25 cellular contexts compared by ENCODE assay signal in the genomic region with DNA sequence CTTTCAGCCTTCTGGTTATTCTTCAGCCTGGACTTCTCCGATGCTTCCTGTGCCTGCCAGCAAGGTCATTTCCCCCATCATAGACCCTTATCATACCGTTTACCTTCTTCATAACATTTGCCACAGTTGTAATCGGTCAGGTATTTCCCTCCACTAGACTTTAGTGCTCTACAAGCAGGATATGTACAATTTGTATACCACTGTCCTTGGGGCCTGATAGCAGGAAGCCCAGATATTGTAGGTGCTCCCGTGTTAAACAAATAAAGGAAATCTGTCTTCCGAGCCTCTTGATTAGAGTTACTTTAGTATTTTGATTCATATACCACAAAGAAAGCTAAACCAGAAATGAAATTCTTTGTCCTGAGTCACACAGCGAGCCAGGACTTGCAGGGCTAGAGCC.
"Had no signal": no experiment of that assay in that cellular context is flagged by ENCODE, and none has a peak within 500 bp of the region (broad histone marks: within the 10 kb centered on the region; RNA-seq: fewer than 3 reads in every experiment).

No MANE protein-coding gene starts in this region.

- H3K27me3 Mint-ChIP-seq: activated CD8-positive, alpha-beta T cell treated with anti-CD3 and anti-CD28 coated beads for 36 hours; activated T-helper 17 cell treated with anti-CD3 and anti-CD28 coated beads, Interleukin-2, amount 50 U/mL, for 72 hours; naive thymus-derived CD4-positive, alpha-beta T cell; stimulated activated naive CD8-positive, alpha-beta T cell treated with anti-CD3 and anti-CD28 coated beads, Interleukin-15, amount 100 ng/mL, for 72 hours had no signal

- H3K27me3 ChIP-seq: upper lobe of right lung had no signal

- DNase-seq: activated CD4-positive, alpha-beta T cell treated with anti-CD3 and anti-CD28 coated beads, Interleukin-2, amount 50 U/mL, for 1 hour; activated CD8-positive, alpha-beta T cell treated with anti-CD3 and anti-CD28 coated beads for 36 hours; activated gamma-delta T cell treated with Interleukin-2 at 50 U/mL for 16 hours; activated naive CD4-positive, alpha-beta T cell treated with anti-CD3 and anti-CD28 coated beads, Interleukin-2, amount 50 U/mL, for 16 hours; activated T-cell treated with anti-CD3 and anti-CD28 coated beads, Interleukin-2, amount 50 U/mL, for 4 hours; amniotic stem cell; effector CD8-positive, alpha-beta T cell; hypothalamus; immature natural killer cell; kidney; left colon; midbrain; naive thymus-derived CD4-positive, alpha-beta T cell; posterior cingulate gyrus; stimulated activated CD4-positive, alpha-beta T cell treated with anti-CD3 and anti-CD28 coated beads, Interleukin-4, amount 100 ng/mL, for 24 hours; stimulated activated naive CD8-positive, alpha-beta T cell treated with anti-CD3 and anti-CD28 coated beads, Interleukin-15, amount 100 ng/mL, for 72 hours; substantia nigra; T-helper 2 cell; upper lobe of right lung had no signal

- H3K9me3 Mint-ChIP-seq: activated CD8-positive, alpha-beta T cell treated with anti-CD3 and anti-CD28 coated beads for 36 hours; activated T-cell treated with anti-CD3 and anti-CD28 coated beads, Interleukin-2, amount 50 U/mL, for 4 hours; activated T-helper 17 cell treated with anti-CD3 and anti-CD28 coated beads, Interleukin-2, amount 50 U/mL, for 72 hours; immature natural killer cell; naive thymus-derived CD4-positive, alpha-beta T cell; stimulated activated memory B cell treated with anti-CD40 and anti-IgM and Interleukin-4, amounts not matched to agents 10 μg/mL and 1 μg/mL and 100 μg/mL, for 72 hours; stimulated activated naive CD8-positive, alpha-beta T cell treated with anti-CD3 and anti-CD28 coated beads, Interleukin-15, amount 100 ng/mL, for 72 hours; WTC11 had no signal

- H3K4me1 ChIP-seq: gastroesophageal sphincter, upper lobe of right lung had no signal

- H3K36me3 Mint-ChIP-seq: immature natural killer cell; stimulated activated memory B cell treated with anti-CD40 and anti-IgM and Interleukin-4, amounts not matched to agents 10 μg/mL and 1 μg/mL and 100 μg/mL, for 72 hours had no signal

- ATAC-seq: activated CD8-positive, alpha-beta T cell treated with anti-CD3 and anti-CD28 coated beads for 36 hours; activated T-cell treated with anti-CD3 and anti-CD28 coated beads, Interleukin-2, amount 50 U/mL, for 4 hours; activated T-helper 17 cell treated with anti-CD3 and anti-CD28 coated beads, Interleukin-2, amount 50 U/mL, for 72 hours; gastroesophageal sphincter; left colon; naive thymus-derived CD4-positive, alpha-beta T cell; sciatic nerve; stimulated activated memory B cell treated with anti-CD40 and anti-IgM and Interleukin-4, amounts not matched to agents 10 μg/mL and 1 μg/mL and 100 μg/mL, for 72 hours; stimulated activated naive CD8-positive, alpha-beta T cell treated with anti-CD3 and anti-CD28 coated beads, Interleukin-15, amount 100 ng/mL, for 72 hours; upper lobe of right lung; WTC11 had no signal

- H3K27ac ChIP-seq: gastroesophageal sphincter, skin epidermis, upper lobe of right lung had no signal

- H3K27ac Mint-ChIP-seq: activated CD8-positive, alpha-beta T cell treated with anti-CD3 and anti-CD28 coated beads for 36 hours; activated T-helper 17 cell treated with anti-CD3 and anti-CD28 coated beads, Interleukin-2, amount 50 U/mL, for 72 hours; immature natural killer cell; stimulated activated memory B cell treated with anti-CD40 and anti-IgM and Interleukin-4, amounts not matched to agents 10 μg/mL and 1 μg/mL and 100 μg/mL, for 72 hours; WTC11 had no signal

- H3K36me3 ChIP-seq: gastroesophageal sphincter, upper lobe of right lung had no signal

- H3K4me1 Mint-ChIP-seq: activated T-helper 17 cell treated with anti-CD3 and anti-CD28 coated beads, Interleukin-2, amount 50 U/mL, for 72 hours; immature natural killer cell; stimulated activated memory B cell treated with anti-CD40 and anti-IgM and Interleukin-4, amounts not matched to agents 10 μg/mL and 1 μg/mL and 100 μg/mL, for 72 hours; stimulated activated naive CD8-positive, alpha-beta T cell treated with anti-CD3 and anti-CD28 coated beads, Interleukin-15, amount 100 ng/mL, for 72 hours had no signal

- H3K4me3 ChIP-seq: gastroesophageal sphincter, skin epidermis, upper lobe of right lung had no signal

- H3K4me3 Mint-ChIP-seq: activated CD8-positive, alpha-beta T cell treated with anti-CD3 and anti-CD28 coated beads for 36 hours; activated T-cell treated with anti-CD3 and anti-CD28 coated beads, Interleukin-2, amount 50 U/mL, for 4 hours; activated T-helper 17 cell treated with anti-CD3 and anti-CD28 coated beads, Interleukin-2, amount 50 U/mL, for 72 hours; immature natural killer cell; naive thymus-derived CD4-positive, alpha-beta T cell; stimulated activated memory B cell treated with anti-CD40 and anti-IgM and Interleukin-4, amounts not matched to agents 10 μg/mL and 1 μg/mL and 100 μg/mL, for 72 hours; stimulated activated naive CD8-positive, alpha-beta T cell treated with anti-CD3 and anti-CD28 coated beads, Interleukin-15, amount 100 ng/mL, for 72 hours; WTC11 had no signal

- H3K9me3 ChIP-seq: gastroesophageal sphincter, upper lobe of right lung had no signal
